ENCODE assay signal across 30 cellular contexts in the genomic region with DNA sequence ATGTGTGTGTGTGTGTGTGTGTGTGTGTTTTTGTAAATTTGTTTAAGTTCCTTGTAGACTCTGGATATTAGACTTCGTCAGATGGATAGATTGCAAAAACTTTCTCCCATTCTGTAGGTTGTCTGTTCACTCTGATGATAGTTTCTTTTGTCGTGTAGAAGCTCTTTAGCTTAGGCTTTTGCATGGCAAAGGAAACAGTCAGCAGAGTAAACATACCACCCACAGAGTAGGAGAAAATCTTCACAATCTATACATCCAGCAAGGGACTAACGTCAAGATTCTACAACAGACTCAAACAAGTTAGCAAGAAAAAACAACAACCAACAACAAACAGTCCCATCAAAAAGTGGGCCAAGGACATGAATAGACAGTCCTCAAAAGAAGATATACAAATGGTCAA.
"Had no signal": no experiment of that assay in that cellular context is flagged by ENCODE, and none has a peak within 500 bp of the region (broad histone marks: within the 10 kb centered on the region; RNA-seq: fewer than 3 reads in every experiment).

No MANE protein-coding gene starts in this region.

- H3K4me3 Mint-ChIP-seq: naive thymus-derived CD8-positive, alpha-beta T cell; nephron; neural crest cell; stimulated activated naive B cell treated with anti-CD40 and anti-IgM and Interleukin-4, amounts not matched to agents 10 μg/mL and 1 μg/mL and 100 μg/mL, for 72 hours had no signal

- H3K79me2 ChIP-seq: hepatocyte had no signal

- ATAC-seq: left cardiac atrium; left lung; lower lobe of right lung; naive thymus-derived CD8-positive, alpha-beta T cell; pancreas; right cardiac atrium; sciatic nerve; stimulated activated naive B cell treated with anti-CD40 and anti-IgM and Interleukin-4, amounts not matched to agents 10 μg/mL and 1 μg/mL and 100 μg/mL, for 72 hours; stimulated activated naive CD8-positive, alpha-beta T cell treated with anti-CD3 and anti-CD28 coated beads, Interleukin-15, Interleukin-2, amounts not matched to agents 100 U/mL and 50 U/mL, for 24 hours; upper lobe of right lung had no signal

- H3K27ac ChIP-seq: hepatocyte, left lung, lower lobe of right lung, pancreas, prostate gland, skin epidermis, stomach, suprapubic skin, thoracic aorta, tibial artery, upper lobe of right lung had no signal

- H3K27me3 Mint-ChIP-seq: stimulated activated naive B cell treated with anti-CD40 and anti-IgM and Interleukin-4, amounts not matched to agents 10 μg/mL and 1 μg/mL and 100 μg/mL, for 72 hours had no signal

- H3K9me3 ChIP-seq: left lung, lower lobe of right lung, pancreas, prostate gland, thoracic aorta, tibial artery, upper lobe of right lung had no signal

- H2AFZ ChIP-seq: hepatocyte had no signal

- H3K4me3 ChIP-seq: hepatocyte, left lung, lower lobe of right lung, pancreas, prostate gland, skin epidermis, stomach, suprapubic skin, thoracic aorta, tibial artery, upper lobe of right lung had no signal

- H3K27ac Mint-ChIP-seq: naive thymus-derived CD8-positive, alpha-beta T cell; nephron; stimulated activated naive B cell treated with anti-CD40 and anti-IgM and Interleukin-4, amounts not matched to agents 10 μg/mL and 1 μg/mL and 100 μg/mL, for 72 hours had no signal

- H3K4me1 Mint-ChIP-seq: naive thymus-derived CD8-positive, alpha-beta T cell; neural crest cell; stimulated activated naive B cell treated with anti-CD40 and anti-IgM and Interleukin-4, amounts not matched to agents 10 μg/mL and 1 μg/mL and 100 μg/mL, for 72 hours had no signal

- DNase-seq: kidney glomerular epithelial cell; left cardiac atrium; left lung; lower lobe of right lung; mammary epithelial cell; mesenchymal stem cell; naive thymus-derived CD8-positive, alpha-beta T cell; nucleus accumbens; pancreas; posterior cingulate gyrus; retina; right cardiac atrium; stimulated activated CD4-positive, alpha-beta T cell treated with anti-CD3 and anti-CD28 coated beads, Interleukin-12 subunit alpha, Interleukin-12 subunit beta, amount 100 ng/mL, for 4 hours; stimulated activated CD4-positive, alpha-beta T cell treated with anti-CD3 and anti-CD28 coated beads, Interleukin-15, amount 100 ng/mL, for 24 hours; stimulated activated CD4-positive, alpha-beta T cell treated with anti-CD3 and anti-CD28 coated beads, Interleukin-2, amount 100 ng/mL, for 24 hours; stimulated activated CD4-positive, alpha-beta T cell treated with anti-CD3 and anti-CD28 coated beads, Interleukin-4, amount 100 ng/mL, for 1 hour; stimulated activated naive B cell treated with anti-CD40 and anti-IgM and Interleukin-4, amounts not matched to agents 10 μg/mL and 1 μg/mL and 100 μg/mL, for 72 hours; stimulated activated naive CD8-positive, alpha-beta T cell treated with anti-CD3 and anti-CD28 coated beads, Interleukin-15, Interleukin-2, amounts not matched to agents 100 U/mL and 50 U/mL, for 24 hours; stomach; tibial artery; trophoblast cell; upper lobe of right lung had no signal

- H3K4me2 ChIP-seq: hepatocyte had no signal

- H3K27me3 ChIP-seq: hepatocyte, left lung, pancreas, stomach, suprapubic skin, tibial artery, upper lobe of right lung had no signal

- H3K36me3 ChIP-seq: left lung, lower lobe of right lung, pancreas, prostate gland, stomach, suprapubic skin, thoracic aorta, tibial artery, upper lobe of right lung had no signal

- H3K4me1 ChIP-seq: left lung, lower lobe of right lung, pancreas, prostate gland, stomach, suprapubic skin, tibial artery, upper lobe of right lung had no signal

- H3K36me3 Mint-ChIP-seq: naive thymus-derived CD8-positive, alpha-beta T cell; stimulated activated naive B cell treated with anti-CD40 and anti-IgM and Interleukin-4, amounts not matched to agents 10 μg/mL and 1 μg/mL and 100 μg/mL, for 72 hours had no signal
